8 cellular contexts compared by ENCODE assay signal in the genomic region with DNA sequence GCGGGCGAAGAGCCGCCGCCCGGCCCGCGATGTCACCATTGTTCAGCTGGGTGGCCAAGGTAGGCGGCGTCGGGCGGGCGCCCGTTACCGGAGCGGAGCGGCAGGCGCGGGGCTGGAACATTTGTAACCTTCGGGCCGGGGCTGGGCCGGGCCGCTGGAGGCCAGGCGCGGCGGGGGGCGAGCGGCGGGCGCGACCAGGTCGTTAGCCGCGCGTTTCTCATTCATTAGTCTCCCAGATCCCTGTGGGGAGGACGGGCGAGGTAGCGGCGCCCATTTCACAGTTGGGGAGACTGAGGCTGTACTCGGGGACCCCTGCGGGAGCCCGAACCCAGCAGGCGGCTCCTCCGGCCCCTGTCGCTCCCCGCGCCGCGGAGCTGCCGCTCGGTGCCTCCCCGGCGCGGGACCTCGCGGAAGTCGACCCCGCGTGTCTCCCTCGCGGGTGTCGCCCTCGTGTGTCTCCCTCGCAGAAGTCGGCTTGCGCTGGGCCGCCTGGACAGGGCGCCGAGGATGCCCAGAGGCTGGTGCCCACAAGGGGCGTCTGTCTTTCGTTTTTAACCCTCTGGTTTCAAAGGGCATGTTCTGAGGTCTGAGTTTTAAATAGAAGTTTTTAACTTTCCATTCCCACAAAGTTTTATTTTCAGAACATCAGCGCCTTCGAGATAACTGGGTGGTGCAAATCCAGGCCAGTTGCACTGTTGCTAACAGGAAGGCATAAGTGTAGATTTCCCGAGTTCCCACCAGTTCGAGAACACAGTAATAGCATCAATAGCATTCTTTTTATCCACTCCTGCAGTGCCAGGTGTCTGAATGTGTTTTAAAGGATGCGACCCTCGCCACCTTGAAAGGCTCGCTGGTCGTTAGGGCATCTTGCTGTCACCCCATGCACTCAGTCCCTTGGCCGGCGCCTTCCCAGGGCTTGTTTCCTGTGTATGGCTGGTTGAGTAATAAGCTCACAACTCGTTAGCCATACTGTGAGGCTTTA. TPM values are rescaled to one million over a fixed set of nuclear protein-coding genes. Genes with fewer than 3 reads are reported as not detected.
DNase-seq lines count a peak whose midpoint lies in the region; ATAC-seq and FAIRE-seq lines count a peak whose summit lies in the region.

No MANE protein-coding gene starts in this region.

- H3K27ac ChIP-seq in angular gyrus (ENCODE audit: low read depth, low read length) (peak overlapping the region; percentile 66), right cardiac atrium (ENCODE audit: low read length) (peak overlapping the region; percentile 95)

- DNase-seq in DMS53 treated with DMSO at 0.1 percent for 48 hours (lab: John Stamatoyannopoulos, UW; ENCODE audit: unreplicated experiment): peak; percentile 47
- DNase-seq in HTR-8/SVneo (ENCODE audit: insufficient read length, low spot score): peak; percentile 64
- DNase-seq in T-helper 2 cell: peak; percentile 46 to 85 (median 67)
- peak; percentile 82 to 94 (median 91) for DNase-seq in right cardiac atrium
- peak; percentile 38 for DNase-seq in renal cortical epithelial cell (ENCODE audit: low read depth)
- DNase-seq in NCI-H187 treated with DMSO at 0.1 percent for 48 hours (lab: John Stamatoyannopoulos, UW): no peak

- WGBS in right cardiac atrium: 2% methylated on average over 81 of the region's 81 CpGs

- H3K4me3 ChIP-seq in right cardiac atrium (ENCODE audit: low read length): peak overlapping the region; percentile 95

- H3K9me3 ChIP-seq in right cardiac atrium (ENCODE audit: control insufficient read depth, low read length): no peaks in the 10 kb centered on the region

- intact Hi-C loops in right cardiac atrium (cut with DNase I): loop anchor here in 3 of 4 donors (5.0 to 10.0 kb wide), 3 partner anchors 85 to 173 kb away; a partner anchor contains a TSS

- H3K27me3 ChIP-seq in right cardiac atrium (ENCODE audit: control insufficient read depth, insufficient read depth): no peaks in the 10 kb centered on the region

- ATAC-seq in GM21367 (IDR thresholded peaks at IDR 0.05; ENCODE audit: unreplicated experiment) (peak; percentile 72), right cardiac atrium (peak; percentile 87 to 89)

- peaks cover 14% of the 10 kb centered on the region for H3K4me1 ChIP-seq in right cardiac atrium (ENCODE audit: control insufficient read depth, insufficient read depth, low read length)

- no peak for FAIRE-seq in HTR-8/SVneo (lab: Jason Lieb, UNC)

RNA-seq across cellular contexts. Expression of a gene that starts 17.6 kb away (rescaled TPM):
- 1 to 10 TPM in 3 of 4 donors, under 1 TPM in 1; 0.65 to 1.7 (median 1.4) TPM for total RNA-seq in right cardiac atrium
- polyA plus RNA-seq in right cardiac atrium: 0.54 TPM
- not detected in 2 replicates for total RNA-seq in renal cortical epithelial cell
